9 cellular contexts compared by ENCODE assay signal in genomic region chr12:15880721-15881120, GRCh38. TPM values are rescaled to one million over a fixed set of nuclear protein-coding genes. Genes with fewer than 3 reads are reported as not detected.
DNase-seq lines count a peak whose midpoint lies in the region; ATAC-seq and TF ChIP-seq lines count a peak whose summit lies in the region.
"Had no signal": no experiment of that assay in that cellular context is flagged by ENCODE, and none has a peak within 500 bp of the region (broad histone marks: within the 10 kb centered on the region; RNA-seq: fewer than 3 reads in every experiment).

No MANE protein-coding gene starts in this region.

- POLR2A ChIA-PET in activated CD4-positive, alpha-beta T cell treated with anti-CD3 and anti-CD28 coated beads for 36 hours (lab: Charles Lee) = no interaction called here
- POLR2A ChIA-PET in HEK293T (lab: Yijun Ruan, JAX) = no interaction called here

- peak overlapping the region; percentile 95 for H3K4me3 Mint-ChIP-seq in activated CD4-positive, alpha-beta T cell treated with anti-CD3 and anti-CD28 coated beads for 36 hours
- H3K4me3 Mint-ChIP-seq in activated T-helper 17 cell treated with anti-CD3 and anti-CD28 coated beads, Interleukin-2, amount 50 U/mL, for 72 hours = peak overlapping the region; percentile 94
- H3K4me3 Mint-ChIP-seq in neural crest cell = peak overlapping the region; percentile 52

- H3K9me3 Mint-ChIP-seq in activated CD4-positive, alpha-beta T cell treated with anti-CD3 and anti-CD28 coated beads for 36 hours (ENCODE audit: low read depth) = no peaks in the 10 kb centered on the region
- H3K9me3 Mint-ChIP-seq in activated T-helper 17 cell treated with anti-CD3 and anti-CD28 coated beads, Interleukin-2, amount 50 U/mL, for 72 hours = no peaks in the 10 kb centered on the region
- no peaks in the 10 kb centered on the region for H3K9me3 Mint-ChIP-seq in neural crest cell

- H3K27ac Mint-ChIP-seq in activated CD4-positive, alpha-beta T cell treated with anti-CD3 and anti-CD28 coated beads for 36 hours = peak overlapping the region; percentile 39
- H3K27ac Mint-ChIP-seq in activated T-helper 17 cell treated with anti-CD3 and anti-CD28 coated beads, Interleukin-2, amount 50 U/mL, for 72 hours = peak overlapping the region; percentile 31
- no peak overlapping the region for H3K27ac Mint-ChIP-seq in neural crest cell (ENCODE audit: unreplicated experiment)

- H3K27me3 Mint-ChIP-seq in activated CD4-positive, alpha-beta T cell treated with anti-CD3 and anti-CD28 coated beads for 36 hours = no peaks in the 10 kb centered on the region
- H3K27me3 Mint-ChIP-seq in activated T-helper 17 cell treated with anti-CD3 and anti-CD28 coated beads, Interleukin-2, amount 50 U/mL, for 72 hours = no peaks in the 10 kb centered on the region
- no peaks in the 10 kb centered on the region for H3K27me3 Mint-ChIP-seq in neural crest cell (ENCODE audit: low read depth)

- no peak for DNase-seq in activated CD4-positive, alpha-beta T cell treated with anti-CD3 and anti-CD28 coated beads for 36 hours
- DNase-seq in activated CD4-positive, alpha-beta T cell treated with anti-CD3 and anti-CD28 coated beads for 48 hours = no peak
- DNase-seq in NCI-H146 treated with DMSO at 0.1 percent for 48 hours (lab: John Stamatoyannopoulos, UW; ENCODE audit: unreplicated experiment) (peak; percentile 92), neural crest cell (ENCODE audit: low read depth, low spot score) (no peak), HEK293T (ENCODE audit: extremely low spot score) (no peak)
- DNase-seq: psoas muscle had no signal

- peaks cover 26% of the 10 kb centered on the region for H3K36me3 Mint-ChIP-seq in activated CD4-positive, alpha-beta T cell treated with anti-CD3 and anti-CD28 coated beads for 36 hours (ENCODE audit: low read depth)
- H3K36me3 Mint-ChIP-seq in activated T-helper 17 cell treated with anti-CD3 and anti-CD28 coated beads, Interleukin-2, amount 50 U/mL, for 72 hours (ENCODE audit: low read depth) = peaks cover 39% of the 10 kb centered on the region
- H3K36me3 Mint-ChIP-seq in neural crest cell (ENCODE audit: low read depth) = peaks cover 1% of the 10 kb centered on the region

- intact Hi-C loops in activated CD4-positive, alpha-beta T cell treated with anti-CD3 and anti-CD28 coated beads for 36 hours (cut with DNase I, micrococcal nuclease) = loop anchor here (5.0 to 10.0 kb wide), 5 partner anchors 343 to 1623 kb away; partner anchors contain the start of genes C12orf60 (in 1 of the 2) and WBP11 (in 1 of the 2)

- ATAC-seq in activated CD4-positive, alpha-beta T cell treated with anti-CD3 and anti-CD28 coated beads for 36 hours = no peak
- ATAC-seq in activated T-helper 17 cell treated with anti-CD3 and anti-CD28 coated beads, Interleukin-2, amount 50 U/mL, for 72 hours (replicated peaks) = no peak
- ATAC-seq in HG03378 (IDR thresholded peaks at IDR 0.05; ENCODE audit: unreplicated experiment) (no peak), GM18498 (IDR thresholded peaks at IDR 0.05; ENCODE audit: unreplicated experiment) (no peak)
- ATAC-seq: psoas muscle had no signal

- peaks cover 27% of the 10 kb centered on the region for H3K4me1 Mint-ChIP-seq in activated CD4-positive, alpha-beta T cell treated with anti-CD3 and anti-CD28 coated beads for 36 hours
- H3K4me1 Mint-ChIP-seq in activated T-helper 17 cell treated with anti-CD3 and anti-CD28 coated beads, Interleukin-2, amount 50 U/mL, for 72 hours = peaks cover 21% of the 10 kb centered on the region
- peaks cover 41% of the 10 kb centered on the region for H3K4me1 Mint-ChIP-seq in neural crest cell

- CTCF ChIA-PET in activated CD4-positive, alpha-beta T cell treated with anti-CD3 and anti-CD28 coated beads for 36 hours (lab: Charles Lee) = no interaction called here
- CTCF ChIA-PET in HEK293T (lab: Yijun Ruan, JAX) = no interaction called here

- TF ChIP-seq CTCF in neural crest cell (conservative IDR thresholded peaks at IDR 0.05) = no peak

TF ChIP-seq in HEK293T, 16 proteins besides CTCF, POLR2A, EP300 and RAD21:
- TF ChIP-seq NFRKB (IDR thresholded peaks at IDR 0.05) (no peak), FOXA1 (IDR thresholded peaks at IDR 0.05) (no peak), HDGF (IDR thresholded peaks at IDR 0.05; ENCODE audit: borderline replicate concordance) (no peak), SP1 (IDR thresholded peaks at IDR 0.05) (no peak)

RNA-seq across cellular contexts. Expression of gene STRAP, which starts 1.5 kb away (rescaled TPM):
- total RNA-seq in activated CD4-positive, alpha-beta T cell treated with anti-CD3 and anti-CD28 coated beads for 36 hours = 100 to 1,000 TPM; 133 to 139 TPM
- 100 to 1,000 TPM in 1 of 2 donors, 10 to 100 TPM in 1; 62.4 to 131 TPM for total RNA-seq in activated T-helper 17 cell treated with anti-CD3 and anti-CD28 coated beads, Interleukin-2, amount 50 U/mL, for 72 hours
- 191 and 200 TPM in 2 replicates for total RNA-seq in neural crest cell

RNA-seq across cellular contexts. Expression of gene DERA, which starts 30.4 kb away (rescaled TPM):
- total RNA-seq in activated CD4-positive, alpha-beta T cell treated with anti-CD3 and anti-CD28 coated beads for 36 hours = 10 to 100 TPM; 30.9 to 35.7 TPM
- total RNA-seq in activated T-helper 17 cell treated with anti-CD3 and anti-CD28 coated beads, Interleukin-2, amount 50 U/mL, for 72 hours = 10 to 100 TPM; 19.2 to 26.1 TPM
- 34.1 and 43.0 TPM in 2 replicates for total RNA-seq in neural crest cell
